10 cellular contexts compared by ENCODE assay signal in the genomic region with DNA sequence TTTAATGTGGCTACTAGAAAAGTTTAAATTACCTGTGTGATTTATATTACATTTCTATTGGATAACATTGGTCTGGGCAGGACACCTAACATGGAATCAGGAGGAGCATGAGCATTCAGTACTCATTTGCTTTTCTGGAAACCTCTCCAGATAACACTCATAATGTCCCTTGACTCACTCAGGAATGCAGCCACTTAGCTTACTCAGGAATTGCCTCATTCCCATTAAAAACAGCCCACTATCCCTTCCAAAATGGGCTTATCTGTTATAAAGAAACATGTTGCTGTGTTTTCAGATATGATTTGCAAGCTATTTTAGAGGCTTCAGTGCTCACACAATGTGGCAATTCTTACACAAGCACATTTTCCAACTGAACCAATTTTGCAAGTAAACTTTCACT. TPM values are rescaled to one million over a fixed set of nuclear protein-coding genes. Genes with fewer than 3 reads are reported as not detected.
DNase-seq lines count a peak whose midpoint lies in the region; ATAC-seq and TF ChIP-seq lines count a peak whose summit lies in the region.
"Had no signal": no experiment of that assay in that cellular context is flagged by ENCODE, and none has a peak within 500 bp of the region (broad histone marks: within the 10 kb centered on the region; RNA-seq: fewer than 3 reads in every experiment).

No MANE protein-coding gene starts in this region.

- H3K4me2 ChIP-seq in fibroblast of lung (ENCODE audit: extremely low read depth, insufficient read depth, low read length): peak overlapping the region; percentile 54

- H2AFZ ChIP-seq in fibroblast of lung (ENCODE audit: low read length): no peak overlapping the region

- H3K9ac ChIP-seq in fibroblast of lung (ENCODE audit: insufficient read depth, low read length): no peak overlapping the region

- peaks cover 51% of the 10 kb centered on the region for H3K79me2 ChIP-seq in fibroblast of lung (ENCODE audit: control insufficient read depth, insufficient read depth, low read length)

- TF ChIP-seq CTCF in BE2C (IDR thresholded peaks at IDR 0.05; ENCODE audit: low read depth, low read length) (no peak), fibroblast of lung (conservative IDR thresholded peaks at IDR 0.05 in 1 of 2, IDR thresholded peaks at IDR 0.05 in 1 of 2; ENCODE audit: low read depth in 1 of 2, low read length in 2 of 2) (no peak), neutrophil (IDR thresholded peaks at IDR 0.05) (no peak)

- H4K20me1 ChIP-seq in fibroblast of lung (ENCODE audit: control insufficient read depth, extremely low read depth, insufficient read depth, low read length): no peaks in the 10 kb centered on the region

- peaks cover 5% of the 10 kb centered on the region for H3K4me1 ChIP-seq in BE2C
- peaks cover 16% of the 10 kb centered on the region for H3K4me1 ChIP-seq in fibroblast of lung (ENCODE audit: control insufficient read depth, extremely low read depth, insufficient read depth, low read length)
- peaks cover 43 to 53% of the 10 kb centered on the region in 2 experiments for H3K4me1 ChIP-seq in neutrophil (ENCODE audit: control insufficient read depth in 1 of 2, insufficient read depth in 1 of 2, low read depth in 1 of 2, low read length in 1 of 2)

- no peak overlapping the region for H3K4me3 Mint-ChIP-seq in stimulated activated effector memory CD8-positive, alpha-beta T cell treated with anti-CD3 and anti-CD28 coated beads, Interleukin-12 subunit alpha, Interleukin-12 subunit beta, amount 100 ng/mL, for 72 hours
- H3K4me3 Mint-ChIP-seq: activated T-helper 1 cell treated with anti-CD3 and anti-CD28 coated beads, Interleukin-12 subunit alpha, Interleukin-12 subunit beta, Interleukin-2, Interleukin-4 antibody, amounts not matched to agents 30 ng/mL and 10 ng/mL and 1 ng/mL, durations not matched to agents 14 hours and 24 hours and 36 hours had no signal

- H3K9me3 Mint-ChIP-seq in stimulated activated effector memory CD8-positive, alpha-beta T cell treated with anti-CD3 and anti-CD28 coated beads, Interleukin-12 subunit alpha, Interleukin-12 subunit beta, amount 100 ng/mL, for 72 hours: no peaks in the 10 kb centered on the region
- H3K9me3 Mint-ChIP-seq: activated T-helper 1 cell treated with anti-CD3 and anti-CD28 coated beads, Interleukin-12 subunit alpha, Interleukin-12 subunit beta, Interleukin-2, Interleukin-4 antibody, amounts not matched to agents 30 ng/mL and 10 ng/mL and 1 ng/mL, durations not matched to agents 14 hours and 24 hours and 36 hours had no signal

- H3K4me1 Mint-ChIP-seq in stimulated activated effector memory CD8-positive, alpha-beta T cell treated with anti-CD3 and anti-CD28 coated beads, Interleukin-12 subunit alpha, Interleukin-12 subunit beta, amount 100 ng/mL, for 72 hours: peaks cover 6% of the 10 kb centered on the region

- H3K36me3 Mint-ChIP-seq in stimulated activated effector memory CD8-positive, alpha-beta T cell treated with anti-CD3 and anti-CD28 coated beads, Interleukin-12 subunit alpha, Interleukin-12 subunit beta, amount 100 ng/mL, for 72 hours: peaks cover 68% of the 10 kb centered on the region

- H3K4me3 ChIP-seq in BE2C (ENCODE audit: low read depth, low read length): no peak overlapping the region
- H3K4me3 ChIP-seq in fibroblast of lung (replicated peaks in 1 of 4; ENCODE audit: control extremely low read depth in 1 of 4, insufficient read depth in 1 of 4, low read depth in 3 of 4, low read length in 4 of 4): no peak overlapping the region
- no peak overlapping the region for H3K4me3 ChIP-seq in neutrophil (ENCODE audit: low read depth in 1 of 2, low read length in 1 of 2)

- ATAC-seq in GM21515 (IDR thresholded peaks at IDR 0.05; ENCODE audit: unreplicated experiment) (no peak), GM21367 (IDR thresholded peaks at IDR 0.05; ENCODE audit: unreplicated experiment) (no peak)
- no peak for ATAC-seq in stimulated activated effector memory CD8-positive, alpha-beta T cell treated with anti-CD3 and anti-CD28 coated beads, Interleukin-12 subunit alpha, Interleukin-12 subunit beta, amount 100 ng/mL, for 72 hours

- H3K27me3 ChIP-seq in BE2C (no peaks in the 10 kb centered on the region), fibroblast of lung (ENCODE audit: control insufficient read depth, insufficient read depth, low read length) (no peaks in the 10 kb centered on the region), neutrophil (no peaks in the 10 kb centered on the region)

- peak overlapping the region; percentile 88 for H3K27ac ChIP-seq in fibroblast of lung (ENCODE audit: insufficient read depth, low read length)
- peak overlapping the region; percentile 82 for H3K27ac ChIP-seq in neutrophil

- no peak overlapping the region for H3K27ac Mint-ChIP-seq in stimulated activated effector memory CD8-positive, alpha-beta T cell treated with anti-CD3 and anti-CD28 coated beads, Interleukin-12 subunit alpha, Interleukin-12 subunit beta, amount 100 ng/mL, for 72 hours
- H3K27ac Mint-ChIP-seq: activated T-helper 1 cell treated with anti-CD3 and anti-CD28 coated beads, Interleukin-12 subunit alpha, Interleukin-12 subunit beta, Interleukin-2, Interleukin-4 antibody, amounts not matched to agents 30 ng/mL and 10 ng/mL and 1 ng/mL, durations not matched to agents 14 hours and 24 hours and 36 hours had no signal

- H3K36me3 ChIP-seq in BE2C: no peaks in the 10 kb centered on the region
- no peaks in the 10 kb centered on the region for H3K36me3 ChIP-seq in fibroblast of lung (ENCODE audit: control insufficient read depth, insufficient read depth, low read length)
- H3K36me3 ChIP-seq in neutrophil: no peaks in the 10 kb centered on the region

- DNase-seq in BE2C: peak; percentile 10
- DNase-seq in NOMO-1 treated with dmso at 0.1 percent for 144 hours (lab: John Stamatoyannopoulos, UW; ENCODE audit: unreplicated experiment): peak; percentile 5
- peak; percentile 97 for DNase-seq in fibroblast of lung (ENCODE audit: low read depth in 2 of 2)
- no peak for DNase-seq in activated gamma-delta T cell (lab: John Stamatoyannopoulos, UW)
- DNase-seq in stimulated activated effector memory CD8-positive, alpha-beta T cell treated with anti-CD3 and anti-CD28 coated beads, Interleukin-12 subunit alpha, Interleukin-12 subunit beta, amount 100 ng/mL, for 72 hours (ENCODE audit: low spot score in 2 of 2): no peak
- DNase-seq: NCI-H524 treated with DMSO at 0.1 percent for 48 hours had no signal

- H3K9me3 ChIP-seq in BE2C (no peaks in the 10 kb centered on the region), fibroblast of lung (ENCODE audit: control insufficient read depth, insufficient read depth, low read depth, low read length) (no peaks in the 10 kb centered on the region), neutrophil (no peaks in the 10 kb centered on the region)

RNA-seq across cellular contexts. Expression of a gene that starts 17.1 kb away (rescaled TPM):
- polyA plus RNA-seq in BE2C (2012; ENCODE audit: insufficient read depth, insufficient read length, low read depth): 8.3 TPM
- total RNA-seq in fibroblast of lung: 167 and 232 TPM in 2 replicates
- polyA plus RNA-seq in fibroblast of lung: 108 and 153 TPM in 2 replicates
- 93.6 and 118 TPM in 2 replicates for polyA plus RNA-seq in fibroblast of lung (2012)
- polyA minus RNA-seq in fibroblast of lung (ENCODE audit: low replicate concordance): 16.7 and 23.4 TPM in 2 replicates

Comparison
In these comparisons a context has a peak if more than half of its experiments do, and no peak if none do; other contexts are left out.
1. DNase-seq: peak in BE2C (single experiment), NOMO-1 treated with dmso at 0.1 percent for 144 hours (single experiment) and fibroblast of lung (2 of 2); none in activated gamma-delta T cell (single experiment) and stimulated activated effector memory CD8-positive, alpha-beta T cell treated with anti-CD3 and anti-CD28 coated beads, Interleukin-12 subunit alpha, Interleukin-12 subunit beta, amount 100 ng/mL, for 72 hours (0 of 2).